11 cellular contexts compared by ENCODE assay signal in the genomic region with DNA sequence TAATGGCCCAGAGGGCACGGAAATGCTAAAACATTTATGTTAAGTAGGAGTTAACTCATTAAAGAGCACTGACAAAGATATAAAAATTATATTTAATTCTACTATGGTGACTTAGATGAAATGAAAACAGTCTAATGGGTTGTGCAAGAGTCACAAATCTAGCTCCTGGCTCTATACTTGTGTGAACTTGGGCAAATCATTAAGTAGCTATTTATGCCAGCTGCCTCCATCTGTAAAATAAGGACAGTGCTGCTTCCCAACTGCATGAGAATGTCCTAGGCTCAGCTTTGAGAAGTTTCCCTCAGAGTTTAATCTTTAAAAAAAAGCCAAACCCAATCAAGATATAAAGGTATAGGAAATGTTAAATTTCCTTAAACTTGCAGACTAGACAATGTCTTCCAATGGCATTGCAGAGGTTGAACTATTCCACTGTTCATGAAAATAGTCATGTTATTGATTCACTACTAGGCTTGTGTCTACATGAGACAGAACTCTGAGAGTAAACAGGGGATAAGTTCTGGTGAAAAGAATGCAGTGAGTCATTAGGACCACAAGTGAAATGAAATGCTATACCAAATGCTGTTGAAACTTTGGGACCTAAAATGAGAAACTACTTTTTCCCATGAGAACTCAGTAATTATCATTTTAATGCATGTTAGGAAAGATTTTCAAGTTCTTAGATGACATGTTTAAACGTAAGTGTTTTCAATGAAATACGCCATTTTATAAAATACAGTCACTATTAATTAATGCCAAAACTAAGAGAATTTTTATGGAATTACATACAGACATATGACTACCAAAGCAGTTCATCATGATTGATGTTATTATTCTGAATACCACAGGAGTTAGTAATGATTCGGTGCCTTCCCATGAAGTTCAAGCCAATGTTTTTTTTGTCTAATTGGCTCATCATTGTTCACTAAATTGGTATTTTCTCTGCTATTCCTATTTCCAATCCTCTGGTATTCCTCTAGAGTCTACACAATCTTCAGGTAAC.
DNase-seq lines count a peak whose midpoint lies in the region; TF ChIP-seq lines count a peak whose summit lies in the region.
"Had no signal": no experiment of that assay in that cellular context is flagged by ENCODE, and none has a peak within 500 bp of the region (broad histone marks: within the 10 kb centered on the region; RNA-seq: fewer than 3 reads in every experiment).

No MANE protein-coding gene starts in this region.

- peaks cover 10% of the 10 kb centered on the region for H3K9me3 Mint-ChIP-seq in activated CD4-positive, alpha-beta T cell treated with anti-CD3 and anti-CD28 coated beads, Interleukin-2, amount 10 ng/mL, durations not matched to agents 24 days and 14 days
- no peaks in the 10 kb centered on the region for H3K9me3 Mint-ChIP-seq in stimulated activated naive CD8-positive, alpha-beta T cell treated with anti-CD3 and anti-CD28 coated beads, Interleukin-15, Interleukin-2, amounts not matched to agents 100 ng/mL and 50 ng/mL, for 24 hours

- CTCF ChIA-PET in RWPE1 (lab: Yijun Ruan, JAX), result no interaction called here

- H3K4me3 Mint-ChIP-seq in activated CD4-positive, alpha-beta T cell treated with anti-CD3 and anti-CD28 coated beads, Interleukin-2, amount 10 ng/mL, durations not matched to agents 24 days and 14 days, result no peak overlapping the region
- no peak overlapping the region for H3K4me3 Mint-ChIP-seq in stimulated activated naive CD8-positive, alpha-beta T cell treated with anti-CD3 and anti-CD28 coated beads, Interleukin-15, Interleukin-2, amounts not matched to agents 100 ng/mL and 50 ng/mL, for 24 hours

- in situ Hi-C loops in GM13977 (cut with MboI; ENCODE audit: low pct_unique_long_range_greater_than_20kb, low sequenced_read_pairs, unreplicated experiment), result no loop called here

- intact Hi-C loops in activated CD4-positive, alpha-beta T cell treated with anti-CD3 and anti-CD28 coated beads, Interleukin-2, amount 10 ng/mL, durations not matched to agents 24 days and 14 days (cut with micrococcal nuclease), result loop anchor here (1.0 kb wide), 3 partner anchors 10 to 61 kb away; no protein-coding TSS in a partner anchor

- TF ChIP-seq CTCF in RWPE1 (conservative IDR thresholded peaks at IDR 0.05; ENCODE audit: low read depth), result no peak
- TF ChIP-seq CTCF in fibroblast of mammary gland (conservative IDR thresholded peaks at IDR 0.05; ENCODE audit: control insufficient read depth, insufficient read depth, low read depth, low read length), result no peak
- no peak for TF ChIP-seq CTCF in GM13977 (IDR thresholded peaks at IDR 0.05; ENCODE audit: extremely low read depth, insufficient read depth, missing control alignments)

- POLR2A ChIA-PET in RWPE1 (lab: Yijun Ruan, JAX; ENCODE audit: low non-redundant PET), result no interaction called here

- peaks cover 64% of the 10 kb centered on the region for H3K4me1 Mint-ChIP-seq in activated CD4-positive, alpha-beta T cell treated with anti-CD3 and anti-CD28 coated beads, Interleukin-2, amount 10 ng/mL, durations not matched to agents 24 days and 14 days
- H3K4me1 Mint-ChIP-seq in stimulated activated naive CD8-positive, alpha-beta T cell treated with anti-CD3 and anti-CD28 coated beads, Interleukin-15, Interleukin-2, amounts not matched to agents 100 ng/mL and 50 ng/mL, for 24 hours (ENCODE audit: low read depth), result peaks cover 83% of the 10 kb centered on the region

- H3K27me3 Mint-ChIP-seq in activated CD4-positive, alpha-beta T cell treated with anti-CD3 and anti-CD28 coated beads, Interleukin-2, amount 10 ng/mL, durations not matched to agents 24 days and 14 days, result no peaks in the 10 kb centered on the region
- H3K27me3 Mint-ChIP-seq in stimulated activated naive CD8-positive, alpha-beta T cell treated with anti-CD3 and anti-CD28 coated beads, Interleukin-15, Interleukin-2, amounts not matched to agents 100 ng/mL and 50 ng/mL, for 24 hours, result no peaks in the 10 kb centered on the region

- DNase-seq in activated CD4-positive, alpha-beta T cell treated with anti-CD3 and anti-CD28 coated beads, Interleukin-2, amount 10 ng/mL, durations not matched to agents 24 days and 14 days, result no peak
- DNase-seq in activated CD4-positive, alpha-beta T cell treated with anti-CD3 and anti-CD28 coated beads for 1 hour, result no peak
- DNase-seq in RWPE1 (ENCODE audit: low spot score) (peak; percentile 80), fibroblast of mammary gland (ENCODE audit: low read depth) (peak; percentile 98), SK-N-DZ (ENCODE audit: low spot score) (no peak), GM13977 (ENCODE audit: low spot score) (no peak), NCI-H128 (lab: John Stamatoyannopoulos, UW; ENCODE audit: unreplicated experiment) (no peak)
- DNase-seq: activated CD4-positive, alpha-beta T cell treated with anti-CD3 and anti-CD28 coated beads, Interleukin-2, amount 50 U/mL, for 48 hours; AML-193; nucleus accumbens had no signal

- no peak overlapping the region for H3K4me3 ChIP-seq in fibroblast of mammary gland (ENCODE audit: control insufficient read depth, low read depth, low read length)

- no peak overlapping the region for H3K27ac ChIP-seq in RWPE1

- H3K27ac Mint-ChIP-seq in activated CD4-positive, alpha-beta T cell treated with anti-CD3 and anti-CD28 coated beads, Interleukin-2, amount 10 ng/mL, durations not matched to agents 24 days and 14 days, result peak overlapping the region; percentile 83
- peak overlapping the region; percentile 75 for H3K27ac Mint-ChIP-seq in stimulated activated naive CD8-positive, alpha-beta T cell treated with anti-CD3 and anti-CD28 coated beads, Interleukin-15, Interleukin-2, amounts not matched to agents 100 ng/mL and 50 ng/mL, for 24 hours

- peaks cover 70% of the 10 kb centered on the region for H3K36me3 Mint-ChIP-seq in activated CD4-positive, alpha-beta T cell treated with anti-CD3 and anti-CD28 coated beads, Interleukin-2, amount 10 ng/mL, durations not matched to agents 24 days and 14 days (ENCODE audit: low read depth)
- H3K36me3 Mint-ChIP-seq in stimulated activated naive CD8-positive, alpha-beta T cell treated with anti-CD3 and anti-CD28 coated beads, Interleukin-15, Interleukin-2, amounts not matched to agents 100 ng/mL and 50 ng/mL, for 24 hours (ENCODE audit: low read depth), result peaks cover 89% of the 10 kb centered on the region

Comparison
In these comparisons a context has a peak if more than half of its experiments do, and no peak if none do; other contexts are left out.
1. DNase-seq: peak in RWPE1 (single experiment) and fibroblast of mammary gland (single experiment); none in activated CD4-positive, alpha-beta T cell treated with anti-CD3 and anti-CD28 coated beads, Interleukin-2, amount 10 ng/mL, durations not matched to agents 24 days and 14 days (single experiment), activated CD4-positive, alpha-beta T cell treated with anti-CD3 and anti-CD28 coated beads for 1 hour (single experiment), SK-N-DZ (single experiment), GM13977 (single experiment) and NCI-H128 (single experiment).